9 cellular contexts compared by ENCODE assay signal in genomic region chr2:64932327-64933216, GRCh38. TPM values are rescaled to one million over a fixed set of nuclear protein-coding genes. Genes with fewer than 3 reads are reported as not detected.
DNase-seq lines count a peak whose midpoint lies in the region; ATAC-seq, FAIRE-seq and TF ChIP-seq lines count a peak whose summit lies in the region.
"Had no signal": no experiment of that assay in that cellular context is flagged by ENCODE, and none has a peak within 500 bp of the region (broad histone marks: within the 10 kb centered on the region; RNA-seq: fewer than 3 reads in every experiment).

No MANE protein-coding gene starts in this region.

- H3K27me3 ChIP-seq in OCI-LY3 (ENCODE audit: low read depth, low read length) (no peaks in the 10 kb centered on the region), body of pancreas (no peaks in the 10 kb centered on the region), H7 (ENCODE audit: control insufficient read depth, insufficient read depth, low read length) (no peaks in the 10 kb centered on the region)
- H3K27me3 ChIP-seq: stomach had no signal

- peak overlapping the region; percentile 78 for H3K4me2 ChIP-seq in OCI-LY3 (ENCODE audit: low read length)

- H4K20me1 ChIP-seq in OCI-LY3 (ENCODE audit: insufficient read depth, low read length) = no peaks in the 10 kb centered on the region

- DNase-seq in AML-193 (lab: John Stamatoyannopoulos, UW) (peak; percentile 53 to 70), GM19239 (ENCODE audit: insufficient read length, low spot score) (no peak), G401 (ENCODE audit: low spot score) (no peak), body of pancreas (no peak), DMS114 treated with DMSO at 0.1 percent for 48 hours (lab: John Stamatoyannopoulos, UW; ENCODE audit: unreplicated experiment) (no peak), H7 (no peak)
- DNase-seq: stomach had no signal

- WGBS in body of pancreas, 2 donors = 71 to 83% methylated on average over 10 of the region's 10 CpGs

- peaks cover 69% of the 10 kb centered on the region for H3K79me2 ChIP-seq in OCI-LY3 (ENCODE audit: low read length)

- no peak for TF ChIP-seq POLR2A in body of pancreas (IDR thresholded peaks at IDR 0.05)

- TF ChIP-seq CTCF in OCI-LY3 (IDR thresholded peaks at IDR 0.05; ENCODE audit: low read depth, low read length) (no peak), body of pancreas (IDR thresholded peaks at IDR 0.05) (no peak)

- intact Hi-C loops in body of pancreas (cut with DNase I) = no loop called here

- H3K4me3 ChIP-seq in OCI-LY3 (ENCODE audit: low read length) (peak overlapping the region; percentile 65), body of pancreas (no peak overlapping the region), H7 (ENCODE audit: insufficient read depth, low read depth, low read length) (no peak overlapping the region)
- H3K4me3 ChIP-seq: stomach had no signal

- H3K36me3 ChIP-seq in OCI-LY3 (replicated peaks; ENCODE audit: low read depth, low read length) = peaks cover 43% of the 10 kb centered on the region
- H3K36me3 ChIP-seq in body of pancreas (replicated peaks in 1 of 2; ENCODE audit: insufficient read depth in 1 of 2, low read depth in 2 of 2) = no peaks in the 10 kb centered on the region
- no peaks in the 10 kb centered on the region for H3K36me3 ChIP-seq in H7 (replicated peaks; ENCODE audit: control insufficient read depth, insufficient read depth, low read length)
- H3K36me3 ChIP-seq: stomach had no signal

- in situ Hi-C loops in G401 (cut with HindIII; ENCODE audit: low sequenced_read_pairs) = no loop called here

- H3K4me1 ChIP-seq in OCI-LY3 (ENCODE audit: low read length) (peaks cover 63% of the 10 kb centered on the region), body of pancreas (peaks cover 3% of the 10 kb centered on the region)
- H3K4me1 ChIP-seq: stomach had no signal

- H3K9ac ChIP-seq in OCI-LY3 (ENCODE audit: low read length) = peak overlapping the region; percentile 70

- H3K9me3 ChIP-seq in OCI-LY3 (ENCODE audit: insufficient read depth, low read length) = peaks cover 12% of the 10 kb centered on the region; the same call in 1 of the 2 replicates
- H3K9me3 ChIP-seq in body of pancreas = no peaks in the 10 kb centered on the region
- H3K9me3 ChIP-seq: stomach had no signal

- peak; percentile 85 for ATAC-seq in HG03045 (IDR thresholded peaks at IDR 0.05; ENCODE audit: unreplicated experiment)
- ATAC-seq in body of pancreas = no peak

- H3K27ac ChIP-seq in OCI-LY3 (ENCODE audit: low read length) (peak overlapping the region; percentile 86), body of pancreas (no peak overlapping the region)

- H2AFZ ChIP-seq in OCI-LY3 (ENCODE audit: low read depth, low read length) = no peak overlapping the region

- peak; percentile 100 for FAIRE-seq in GM19239 (lab: Jason Lieb, UNC)

RNA-seq across cellular contexts. Expression of gene SLC1A4, which starts 56.6 kb away (rescaled TPM):
- total RNA-seq in G401 (2014; rRNA removed; shearing (Covaris generic)) = 2.8 and 3.6 TPM in 2 replicates
- total RNA-seq in body of pancreas = 10 to 100 TPM; 14.5 to 25.4 TPM
- total RNA-seq in H7 (2014; rRNA removed; shearing (Covaris generic)) = 0.85 and 2.5 TPM in 2 replicates

Comparison
In these comparisons a context has a peak if more than half of its experiments do, and no peak if none do; other contexts are left out.
1. DNase-seq: peak in AML-193 (2 of 2); none in GM19239 (single experiment), G401 (single experiment), body of pancreas (0 of 4), DMS114 treated with DMSO at 0.1 percent for 48 hours (single experiment) and H7 (single experiment).